In the genomic region with DNA sequence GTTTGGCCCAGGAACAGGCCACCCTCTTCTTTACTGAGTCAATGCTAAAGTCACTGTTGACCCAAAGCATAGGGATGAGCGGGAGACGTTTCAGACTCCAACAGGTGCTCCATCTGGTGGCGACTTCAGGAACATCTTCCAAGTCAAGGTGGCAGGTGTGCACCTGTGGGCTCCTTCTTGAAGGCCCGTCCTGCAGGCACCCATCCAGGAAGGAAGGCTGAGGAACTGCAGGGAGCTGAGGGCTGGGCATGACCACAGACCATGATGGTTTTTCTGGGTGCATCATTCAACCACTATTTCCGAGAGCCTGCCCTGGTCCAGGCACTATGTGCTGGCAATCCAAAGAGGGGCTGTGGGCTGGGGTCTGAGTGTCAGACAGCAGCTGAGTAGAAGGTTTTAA, we compare ENCODE assay signal across 8 cellular contexts.
A peak's percentile ranks its signal among the peaks of the same experiment; 100 is the strongest.
DNase-seq lines count a peak whose midpoint lies in the region; ATAC-seq, FAIRE-seq and TF ChIP-seq lines count a peak whose summit lies in the region.

No MANE protein-coding gene starts in this region.

- TF ChIP-seq CTCF in D721Med (IDR thresholded peaks at IDR 0.05; ENCODE audit: insufficient read depth, missing control alignments): peak; percentile 34
- peak; percentile 81 for TF ChIP-seq CTCF in LNCaP clone FGC (IDR thresholded peaks at IDR 0.05; ENCODE audit: control insufficient read depth, extremely low read depth, insufficient read depth)

- FAIRE-seq in D721Med (lab: Jason Lieb, UNC): no peak

- DNase-seq in D721Med (ENCODE audit: insufficient read length, low spot score) (no peak), LNCaP clone FGC (ENCODE audit: low read depth) (peak; percentile 62), dermis microvascular lymphatic vessel endothelial cell (ENCODE audit: low read depth in 2 of 2) (peak; percentile 68 to 79), mesenteric fat pad (ENCODE audit: low spot score) (peak; percentile 79), NCI-H146 (lab: John Stamatoyannopoulos, UW) (no peak)
- DNase-seq in activated CD4-positive, alpha-beta T cell treated with anti-CD3 and anti-CD28 coated beads, Interleukin-2, amount 10 ng/mL, durations not matched to agents 24 days and 14 days: peak; percentile 87
- peak; percentile 15 for DNase-seq in stimulated activated naive B cell treated with anti-CD40 and anti-IgM and Interleukin-4, amounts not matched to agents 10 μg/mL and 1 μg/mL and 100 μg/mL, for 72 hours

- H3K36me3 Mint-ChIP-seq in activated CD4-positive, alpha-beta T cell treated with anti-CD3 and anti-CD28 coated beads, Interleukin-2, amount 10 ng/mL, durations not matched to agents 24 days and 14 days (ENCODE audit: low read depth): peaks cover 2% of the 10 kb centered on the region
- H3K36me3 Mint-ChIP-seq in stimulated activated naive B cell treated with anti-CD40 and anti-IgM and Interleukin-4, amounts not matched to agents 10 μg/mL and 1 μg/mL and 100 μg/mL, for 72 hours: peaks cover 10% of the 10 kb centered on the region in 2 donors

- peaks cover 2% of the 10 kb centered on the region for H3K4me1 Mint-ChIP-seq in activated CD4-positive, alpha-beta T cell treated with anti-CD3 and anti-CD28 coated beads, Interleukin-2, amount 10 ng/mL, durations not matched to agents 24 days and 14 days
- H3K4me1 Mint-ChIP-seq in stimulated activated naive B cell treated with anti-CD40 and anti-IgM and Interleukin-4, amounts not matched to agents 10 μg/mL and 1 μg/mL and 100 μg/mL, for 72 hours: peaks cover 8 to 21% of the 10 kb centered on the region in 2 donors

- peaks cover 5% of the 10 kb centered on the region for H3K9me3 Mint-ChIP-seq in activated CD4-positive, alpha-beta T cell treated with anti-CD3 and anti-CD28 coated beads, Interleukin-2, amount 10 ng/mL, durations not matched to agents 24 days and 14 days
- peaks cover 16 to 18% of the 10 kb centered on the region in 2 donors for H3K9me3 Mint-ChIP-seq in stimulated activated naive B cell treated with anti-CD40 and anti-IgM and Interleukin-4, amounts not matched to agents 10 μg/mL and 1 μg/mL and 100 μg/mL, for 72 hours

- H3K27me3 Mint-ChIP-seq in activated CD4-positive, alpha-beta T cell treated with anti-CD3 and anti-CD28 coated beads, Interleukin-2, amount 10 ng/mL, durations not matched to agents 24 days and 14 days: peaks cover 12% of the 10 kb centered on the region
- peaks cover 24 to 35% of the 10 kb centered on the region in 2 donors for H3K27me3 Mint-ChIP-seq in stimulated activated naive B cell treated with anti-CD40 and anti-IgM and Interleukin-4, amounts not matched to agents 10 μg/mL and 1 μg/mL and 100 μg/mL, for 72 hours

- no peak overlapping the region for H3K4me3 ChIP-seq in LNCaP clone FGC (ENCODE audit: low read depth, low read length)

- peak; percentile 49 to 61 for ATAC-seq in stimulated activated naive B cell treated with anti-CD40 and anti-IgM and Interleukin-4, amounts not matched to agents 10 μg/mL and 1 μg/mL and 100 μg/mL, for 72 hours (replicated peaks)
- no peak for ATAC-seq in GM18520 (IDR thresholded peaks at IDR 0.05; ENCODE audit: unreplicated experiment)

- H3K27ac Mint-ChIP-seq in activated CD4-positive, alpha-beta T cell treated with anti-CD3 and anti-CD28 coated beads, Interleukin-2, amount 10 ng/mL, durations not matched to agents 24 days and 14 days: no peak overlapping the region
- H3K27ac Mint-ChIP-seq in stimulated activated naive B cell treated with anti-CD40 and anti-IgM and Interleukin-4, amounts not matched to agents 10 μg/mL and 1 μg/mL and 100 μg/mL, for 72 hours: no peak overlapping the region

- no peak overlapping the region for H3K4me3 Mint-ChIP-seq in activated CD4-positive, alpha-beta T cell treated with anti-CD3 and anti-CD28 coated beads, Interleukin-2, amount 10 ng/mL, durations not matched to agents 24 days and 14 days
- no peak overlapping the region for H3K4me3 Mint-ChIP-seq in stimulated activated naive B cell treated with anti-CD40 and anti-IgM and Interleukin-4, amounts not matched to agents 10 μg/mL and 1 μg/mL and 100 μg/mL, for 72 hours

- intact Hi-C loops in activated CD4-positive, alpha-beta T cell treated with anti-CD3 and anti-CD28 coated beads, Interleukin-2, amount 10 ng/mL, durations not matched to agents 24 days and 14 days (cut with micrococcal nuclease): loop anchor here (2.0 kb wide), 1 partner anchor 848 kb away; no protein-coding TSS in a partner anchor

Comparison
In these comparisons a context has a peak if more than half of its experiments do, and no peak if none do; other contexts are left out.
1. DNase-seq: peak in LNCaP clone FGC (single experiment), activated CD4-positive, alpha-beta T cell treated with anti-CD3 and anti-CD28 coated beads, Interleukin-2, amount 10 ng/mL, durations not matched to agents 24 days and 14 days (single experiment), dermis microvascular lymphatic vessel endothelial cell (2 of 2), mesenteric fat pad (single experiment) and stimulated activated naive B cell treated with anti-CD40 and anti-IgM and Interleukin-4, amounts not matched to agents 10 μg/mL and 1 μg/mL and 100 μg/mL, for 72 hours (single experiment); none in D721Med (single experiment) and NCI-H146 (single experiment).